ENCODE assay signal across 8 cellular contexts in the genomic region with DNA sequence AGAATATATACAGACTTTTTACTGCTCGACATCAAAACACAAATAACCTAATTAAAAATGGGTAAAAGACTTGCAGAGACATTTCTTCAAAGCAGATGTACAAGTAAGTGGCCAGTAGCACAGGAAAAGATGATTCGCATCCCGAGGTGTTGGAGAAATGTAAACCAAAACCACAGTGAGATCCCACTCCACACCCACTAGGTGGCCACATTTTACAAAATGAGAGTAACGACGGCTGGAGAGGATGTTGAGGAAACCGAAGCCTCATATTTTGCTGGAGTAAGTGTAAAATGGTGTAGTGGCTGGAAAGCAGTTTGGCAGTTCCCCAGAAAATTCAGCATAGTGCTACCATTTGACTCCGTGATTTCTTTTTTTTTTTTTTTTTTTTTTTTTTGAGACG. TPM values are rescaled to one million over a fixed set of nuclear protein-coding genes. Genes with fewer than 3 reads are reported as not detected.
A peak's percentile ranks its signal among the peaks of the same experiment; 100 is the strongest.
DNase-seq lines count a peak whose midpoint lies in the region; ATAC-seq, FAIRE-seq and TF ChIP-seq lines count a peak whose summit lies in the region.

No MANE protein-coding gene starts in this region.

- WGBS in GM12878 (ENCODE audit: insufficient coverage, insufficient replicate concordance, low lambda C conversion rate, missing lambda C conversion rate), result 3% methylated on average over 6 of the region's 8 CpGs

- peaks cover 26 to 33% of the 10 kb centered on the region in 2 donors for H3K4me1 Mint-ChIP-seq in immature natural killer cell
- H3K4me1 Mint-ChIP-seq in stimulated activated memory B cell treated with anti-CD40 and anti-IgM and Interleukin-4, amounts not matched to agents 10 μg/mL and 1 μg/mL and 100 μg/mL, for 72 hours, result peaks cover 12% of the 10 kb centered on the region

- H3K36me3 ChIP-seq in KMS-11 (ENCODE audit: insufficient read depth), result no peaks in the 10 kb centered on the region
- no peaks in the 10 kb centered on the region for H3K36me3 ChIP-seq in GM12878 (ENCODE audit: control insufficient read depth in 2 of 2, insufficient read depth in 2 of 2, low read length in 1 of 2)

- H3K9ac ChIP-seq in KMS-11 (no peak overlapping the region), GM12878 (ENCODE audit: control insufficient read depth, insufficient read depth, low read length) (no peak overlapping the region)

- TF ChIP-seq CTCF in KMS-11 (conservative IDR thresholded peaks at IDR 0.05; ENCODE audit: low read depth, low read length) (peak; percentile 43; the same call in 1 of the 2 replicates), GM12878 (IDR thresholded peaks at IDR 0.05 in 2 of 3, conservative IDR thresholded peaks at IDR 0.05 in 1 of 3; ENCODE audit: control insufficient read depth in 2 of 3, extremely low read depth in 1 of 3, insufficient read depth in 1 of 3, low read depth in 3 of 3, low read length in 3 of 3) (peak; percentile 40 to 47 (median 44); a peak in 4 of 6 replicates)

- no peak for TF ChIP-seq EP300 in GM12878 (IDR thresholded peaks at IDR 0.05; ENCODE audit: borderline replicate concordance in 1 of 2, control insufficient read depth in 1 of 2, low read depth in 2 of 2, low read length in 2 of 2)

- FAIRE-seq in GM12878 (lab: Jason Lieb, UNC), result no peak

- in situ Hi-C loops in GM12878 (cut with MboI), result loop anchor here (5.0 kb wide), 1 partner anchor 302 kb away; no protein-coding TSS in a partner anchor

- POLR2A ChIA-PET in GM12878 (lab: Charles Lee), result interaction anchor here (0.7 kb wide), 1 partner anchor 416 kb away, joined by 4 read pairs; no protein-coding TSS in a partner anchor

- peak; percentile 84 for DNase-seq in Daoy (ENCODE audit: low read depth)
- peak; percentile 88 for DNase-seq in OCI-M1 (lab: John Stamatoyannopoulos, UW)
- DNase-seq in GM12878 (ENCODE audit: low read depth, low spot score), result no peak
- DNase-seq in immature natural killer cell, result peak; percentile 76 to 79 (median 79)
- DNase-seq in stimulated activated CD4-positive, alpha-beta T cell treated with anti-CD3 and anti-CD28 coated beads, Interleukin-4, amount 100 ng/mL, for 24 hours, result peak; percentile 52

- H3K27me3 Mint-ChIP-seq in immature natural killer cell (ENCODE audit: low read depth in 3 of 3), result peaks cover 13 to 24% (median 13%) of the 10 kb centered on the region in 3 donors
- peaks cover 69% of the 10 kb centered on the region for H3K27me3 Mint-ChIP-seq in stimulated activated memory B cell treated with anti-CD40 and anti-IgM and Interleukin-4, amounts not matched to agents 10 μg/mL and 1 μg/mL and 100 μg/mL, for 72 hours

- ATAC-seq in GM12878 (peak; percentile 53), HG03139 (IDR thresholded peaks at IDR 0.05; ENCODE audit: unreplicated experiment) (no peak)
- ATAC-seq in stimulated activated memory B cell treated with anti-CD40 and anti-IgM and Interleukin-4, amounts not matched to agents 10 μg/mL and 1 μg/mL and 100 μg/mL, for 72 hours, result no peak

- H3K79me2 ChIP-seq in KMS-11 (ENCODE audit: insufficient read depth, low read depth), result no peaks in the 10 kb centered on the region
- no peaks in the 10 kb centered on the region for H3K79me2 ChIP-seq in GM12878 (ENCODE audit: control insufficient read depth, insufficient read depth, low read length)

- CTCF ChIA-PET in GM12878 (lab: Yijun Ruan, JAX), result interaction anchor here (0.6 to 5.0 kb wide), 6 partner anchors 10 to 302 kb away, joined by 3 to 61 read pairs (median 7); no protein-coding TSS in a partner anchor

- H3K4me1 ChIP-seq in KMS-11 (ENCODE audit: low read depth, poor library complexity, severe bottlenecking), result no peaks in the 10 kb centered on the region
- H3K4me1 ChIP-seq in GM12878 (ENCODE audit: control insufficient read depth, insufficient read depth, low read length), result no peaks in the 10 kb centered on the region

- H3K27me3 ChIP-seq in KMS-11 (ENCODE audit: insufficient read depth, low read depth) (peaks cover 78% of the 10 kb centered on the region), GM12878 (replicated peaks in 1 of 2; ENCODE audit: control insufficient read depth in 2 of 2, insufficient read depth in 2 of 2, low read length in 1 of 2) (peaks cover 3 to 5% of the 10 kb centered on the region in 2 experiments)

- SMC1A ChIA-PET in GM12878 (lab: Charles Lee; ENCODE audit: uncharacterized antibody, unreplicated experiment), result interaction anchor here (4.2 kb wide), 1 partner anchor 301 kb away, joined by 14 read pairs; no protein-coding TSS in a partner anchor

- no TSS peak for BruUV-seq in GM12878 (replicated peaks; lab: Mats Ljungman, UMichigan)

- peak overlapping the region in 5 of 6 donors; percentile 4 to 69 (median 46) for H3K27ac Mint-ChIP-seq in immature natural killer cell
- no peak overlapping the region for H3K27ac Mint-ChIP-seq in stimulated activated memory B cell treated with anti-CD40 and anti-IgM and Interleukin-4, amounts not matched to agents 10 μg/mL and 1 μg/mL and 100 μg/mL, for 72 hours

- H3K4me3 Mint-ChIP-seq in immature natural killer cell, result peak overlapping the region; percentile 45 to 79 (median 51)
- H3K4me3 Mint-ChIP-seq in stimulated activated memory B cell treated with anti-CD40 and anti-IgM and Interleukin-4, amounts not matched to agents 10 μg/mL and 1 μg/mL and 100 μg/mL, for 72 hours, result no peak overlapping the region

- intact Hi-C loops in GM12878 (cut with micrococcal nuclease; ENCODE audit: unreplicated experiment), result loop anchor here (10.0 kb wide), 1 partner anchor 140 kb away; no protein-coding TSS in a partner anchor

- H3K9me3 Mint-ChIP-seq in immature natural killer cell, result no peaks in the 10 kb centered on the region
- no peaks in the 10 kb centered on the region for H3K9me3 Mint-ChIP-seq in stimulated activated memory B cell treated with anti-CD40 and anti-IgM and Interleukin-4, amounts not matched to agents 10 μg/mL and 1 μg/mL and 100 μg/mL, for 72 hours

- H3K4me2 ChIP-seq in KMS-11 (no peak overlapping the region), GM12878 (ENCODE audit: control insufficient read depth, insufficient read depth) (no peak overlapping the region)

- H3K27ac ChIP-seq in KMS-11 (no peak overlapping the region), GM12878 (ENCODE audit: control insufficient read depth, insufficient read depth) (no peak overlapping the region)

- no peaks in the 10 kb centered on the region for H3K36me3 Mint-ChIP-seq in immature natural killer cell
- H3K36me3 Mint-ChIP-seq in stimulated activated memory B cell treated with anti-CD40 and anti-IgM and Interleukin-4, amounts not matched to agents 10 μg/mL and 1 μg/mL and 100 μg/mL, for 72 hours, result no peaks in the 10 kb centered on the region

- H3K9me3 ChIP-seq in GM12878 (replicated peaks; ENCODE audit: control insufficient read depth, insufficient read depth, low read length), result no peaks in the 10 kb centered on the region

- TF ChIP-seq RAD21 in GM12878 (IDR thresholded peaks at IDR 0.05; ENCODE audit: insufficient read depth, low read depth, low read length), result peak; percentile 40

- TF ChIP-seq POLR2A in GM12878 (IDR thresholded peaks at IDR 0.05; ENCODE audit: low read depth, low read length), result no peak

- RAD21 ChIA-PET in GM12878 (lab: Charles Lee; ENCODE audit: unreplicated experiment), result interaction anchor here (0.6 to 3.7 kb wide), 2 partner anchors 54 to 302 kb away, joined by 3 to 12 read pairs; no protein-coding TSS in a partner anchor

- H2AFZ ChIP-seq in KMS-11 (ENCODE audit: low read depth) (no peak overlapping the region), GM12878 (ENCODE audit: control insufficient read depth, low read depth, low read length) (no peak overlapping the region)

- H3K4me3 ChIP-seq in KMS-11 (IDR thresholded peaks at IDR 0.05; ENCODE audit: insufficient read depth, low read depth, low read length), result no peak overlapping the region
- no peak overlapping the region for H3K4me3 ChIP-seq in GM12878

- H4K20me1 ChIP-seq in KMS-11 (ENCODE audit: insufficient read depth) (no peaks in the 10 kb centered on the region), GM12878 (ENCODE audit: control insufficient read depth, insufficient read depth) (no peaks in the 10 kb centered on the region)

RNA-seq across cellular contexts. Expression of a gene that starts 21.3 kb away (rescaled TPM):
- 6.4 and 13.9 TPM in 2 replicates for total RNA-seq in Daoy (2014; rRNA removed; shearing (Covaris generic))
- total RNA-seq in GM12878 (2013; cell fraction: nucleolus; rRNA removed), result 19.1 and 27.5 TPM in 2 replicates
- total RNA-seq in GM12878 (2014; rRNA removed) (0.68 and 1.5 TPM in 2 replicates), GM12878 (2014; rRNA removed; fragmentation: Illumina TruSeq; extraction: Trizol) (0.45 and 0.74 TPM in 2 replicates), GM12878 (2021) (1.3 and 1.4 TPM in 2 replicates)
- 0.30 TPM for polyA plus RNA-seq in GM12878 (2011; ENCODE audit: low read depth)
- polyA plus RNA-seq in GM12878 (2011; rRNA removed) (0.59 and 1.8 TPM in 2 replicates), GM12878 (2014; fragmentation: Illumina TruSeq; extraction: Trizol) (0.33 and 0.53 TPM in 2 replicates), GM12878 (2014; fragmentation: Nextera tagmentation; extraction: Ambion mirVana) (under 1 TPM; 0.08 to 0.11 TPM), GM12878 (2014; rRNA removed) (1.4 and 1.9 TPM in 2 replicates), GM12878 (2016; fragmentation: Nextera tagmentation; extraction: Ambion mirVana) (under 1 TPM; 0.12 to 0.28 TPM), immature natural killer cell (not detected)
- polyA plus RNA-seq in GM12878 (2011; cell fraction: cytosol; rRNA removed), result 1.8 and 2.2 TPM in 2 replicates
- polyA plus RNA-seq in GM12878 (2011; cell fraction: nucleus; rRNA removed), result 5.1 and 5.4 TPM in 2 replicates
- polyA plus RNA-seq in GM12878 (2012), result 1.1 and 1.6 TPM in 2 replicates
- polyA minus RNA-seq in GM12878 (2011; rRNA and poly(A)+ RNA removed), result 3.3 and 4.6 TPM in 2 replicates
- 1.5 and 2.1 TPM in 2 replicates for polyA minus RNA-seq in GM12878 (2011; cell fraction: cytosol; rRNA and poly(A)+ RNA removed)
- polyA minus RNA-seq in GM12878 (2011; cell fraction: nucleus; rRNA and poly(A)+ RNA removed), result 4.8 and 6.5 TPM in 2 replicates

RNA-seq across cellular contexts. Expression of a gene that starts 24.1 kb away (rescaled TPM):
- total RNA-seq in Daoy (2014; rRNA removed; shearing (Covaris generic)), result not detected in 2 replicates
- not detected in 2 replicates for total RNA-seq in GM12878 (2013; cell fraction: nucleolus; rRNA removed)
- total RNA-seq in GM12878 (2014; rRNA removed) (not detected in 2 replicates), GM12878 (2014; rRNA removed; fragmentation: Illumina TruSeq; extraction: Trizol) (not detected in 2 replicates), GM12878 (2021) (not detected in 2 replicates)
- polyA plus RNA-seq in GM12878 (2011; ENCODE audit: low read depth), result not detected
- polyA plus RNA-seq in GM12878 (2011; rRNA removed) (not detected in 2 replicates), GM12878 (2014; fragmentation: Illumina TruSeq; extraction: Trizol) (not detected in 2 replicates), GM12878 (2014; fragmentation: Nextera tagmentation; extraction: Ambion mirVana) (not detected), GM12878 (2014; rRNA removed) (not detected in 2 replicates), GM12878 (2016; fragmentation: Nextera tagmentation; extraction: Ambion mirVana) (not detected), immature natural killer cell (not detected)
- not detected in 2 replicates for polyA plus RNA-seq in GM12878 (2011; cell fraction: cytosol; rRNA removed)
- not detected in 2 replicates for polyA plus RNA-seq in GM12878 (2011; cell fraction: nucleus; rRNA removed)
- polyA plus RNA-seq in GM12878 (2012), result not detected in 2 replicates
- polyA minus RNA-seq in GM12878 (2011; rRNA and poly(A)+ RNA removed), result not detected in 2 replicates
- polyA minus RNA-seq in GM12878 (2011; cell fraction: cytosol; rRNA and poly(A)+ RNA removed), result not detected in 2 replicates
- not detected in 2 replicates for polyA minus RNA-seq in GM12878 (2011; cell fraction: nucleus; rRNA and poly(A)+ RNA removed)
